ENCODE assay signal across 8 cellular contexts in genomic region chr12:26832817-26833691, GRCh38. TPM values are rescaled to one million over a fixed set of nuclear protein-coding genes. Genes with fewer than 3 reads are reported as not detected.
A peak's percentile ranks its signal among the peaks of the same experiment; 100 is the strongest.
DNase-seq lines count a peak whose midpoint lies in the region; ATAC-seq, FAIRE-seq and TF ChIP-seq lines count a peak whose summit lies in the region.

TSS of gene ITPR2 (minus strand) at chr12:26833194. CDS start at chr12:26832781, 413 bp downstream.

- TF ChIP-seq POLR2A in GM12891 (IDR thresholded peaks at IDR 0.05; ENCODE audit: low read depth, low read length): peak; percentile 81

- H3K36me3 ChIP-seq in left ventricle myocardium inferior (no peaks in the 10 kb centered on the region), psoas muscle (ENCODE audit: insufficient read depth in 1 of 2, low read depth in 1 of 2) (no peaks in the 10 kb centered on the region)

- TF ChIP-seq CTCF in left ventricle myocardium inferior (IDR thresholded peaks at IDR 0.05; ENCODE audit: borderline replicate concordance) (peak; percentile 51), psoas muscle (IDR thresholded peaks at IDR 0.05) (peak; percentile 41)

- H3K27me3 ChIP-seq in left ventricle myocardium inferior (ENCODE audit: low read depth): no peaks in the 10 kb centered on the region
- no peaks in the 10 kb centered on the region for H3K27me3 ChIP-seq in psoas muscle (ENCODE audit: insufficient read depth in 3 of 3, low read length in 2 of 3)

- H3K27ac ChIP-seq in left ventricle myocardium inferior (replicated peaks) (peak within 1 kb of the TSS; percentile 91), psoas muscle (peak within 1 kb of the TSS; percentile 91)

- DNase-seq in GM12891 (ENCODE audit: insufficient read length, low spot score) (peak; percentile 94), NCI-H128 (lab: John Stamatoyannopoulos, UW; ENCODE audit: unreplicated experiment) (peak; percentile 41), amniotic epithelial cell (ENCODE audit: low read depth) (peak; percentile 78), left ventricle myocardium inferior (peak; percentile 97), psoas muscle (peak; percentile 95 to 96), urothelium cell line (ENCODE audit: low spot score) (peak; percentile 99)

- H3K9me3 ChIP-seq in left ventricle myocardium inferior (replicated peaks): no peaks in the 10 kb centered on the region
- no peaks in the 10 kb centered on the region for H3K9me3 ChIP-seq in psoas muscle

- FAIRE-seq in GM12891 (lab: Jason Lieb, UNC) (peak; percentile 88), urothelium cell line (lab: Jason Lieb, UNC) (no peak)

- intact Hi-C loops in T-helper 1 cell treated with Interleukin-12 subunit alpha and Interleukin-12 subunit beta and Interleukin-4 antibody, amounts not matched to agents 30 ng/mL and 1 ng/mL, for 36 hours (cut with micrococcal nuclease): loop anchor here (1.0 to 5.0 kb wide), 13 partner anchors 20 to 1780 kb away; partner anchors contain the start of genes DNAI7, ETFRF1, FGFR1OP2 and MED21
- intact Hi-C loops in left ventricle myocardium inferior (cut with micrococcal nuclease): no loop called here
- intact Hi-C loops in psoas muscle (cut with DNase I): no loop called here

- H3K4me3 ChIP-seq in left ventricle myocardium inferior (peak within 1 kb of the TSS; percentile 82), psoas muscle (peak within 1 kb of the TSS; percentile 86)

- ATAC-seq in HG02678 (IDR thresholded peaks at IDR 0.05; ENCODE audit: unreplicated experiment) (peak; percentile 70), psoas muscle (peak; percentile 95 to 97 (median 97))

- H3K4me1 ChIP-seq in left ventricle myocardium inferior (peaks cover 31% of the 10 kb centered on the region), psoas muscle (peaks cover 11% of the 10 kb centered on the region)

- 0 to 1% (median 1%) methylated on average over 73 to 92 of the region's 92 CpGs for WGBS in psoas muscle, 3 donors

TF ChIP-seq in GM12891, 5 proteins besides CTCF, POLR2A, EP300 and RAD21:
- TF ChIP-seq PAX5 (IDR thresholded peaks at IDR 0.05; ENCODE audit: insufficient read depth, low read length, severe bottlenecking): peak; percentile 1
- peak; percentile 91 for TF ChIP-seq TAF1 (IDR thresholded peaks at IDR 0.05; ENCODE audit: low read depth, low read length)
- no peak for TF ChIP-seq SPI1 (IDR thresholded peaks at IDR 0.05; ENCODE audit: low read depth, low read length)
- TF ChIP-seq POU2F2 (IDR thresholded peaks at IDR 0.05; ENCODE audit: low read depth, low read length): 0 out of 2 replicates have a peak, but pooled peaks have one; percentile 18
- peak; percentile 75 for TF ChIP-seq POLR2AphosphoS5 (IDR thresholded peaks at IDR 0.05; ENCODE audit: low read depth, low read length)

RNA-seq across cellular contexts. Expression of gene ITPR2, which starts in this region (rescaled TPM):
- polyA plus RNA-seq in GM12891 (2012; ENCODE audit: low read depth, missing spikeins): 20.7 TPM
- 47.9 and 60.9 TPM in 2 replicates for total RNA-seq in T-helper 1 cell treated with Interleukin-12 subunit alpha and Interleukin-12 subunit beta and Interleukin-4 antibody, amounts not matched to agents 30 ng/mL and 1 ng/mL, for 36 hours
- 15.8 TPM for total RNA-seq in left ventricle myocardium inferior
- total RNA-seq in psoas muscle: 10 to 100 TPM in 1 of 4 donors, 1 to 10 TPM in 3; 6.1 to 10.3 (median 8.4) TPM
- polyA plus RNA-seq in psoas muscle: 1 to 10 TPM in 2 of 3 donors, under 1 TPM in 1; 0.86 to 2.2 (median 1.2) TPM

Comparison
In these comparisons a context has a peak if more than half of its experiments do, and no peak if none do; other contexts are left out.
1. Peak in every context shown above with its lines: DNase-seq, ATAC-seq, H3K4me3 ChIP-seq and H3K27ac ChIP-seq.
2. DNase-seq: peak in every context shown above with its lines; median percentile 99 in urothelium cell line; 97 in left ventricle myocardium inferior; 96 in psoas muscle; 94 in GM12891; 78 in amniotic epithelial cell; 41 in NCI-H128.